Comparison of ENCODE assay signal across 8 cellular contexts in genomic region chr21:37562920-37563640, GRCh38.
DNase-seq lines count a peak whose midpoint lies in the region; ATAC-seq and TF ChIP-seq lines count a peak whose summit lies in the region.

No MANE protein-coding gene starts in this region.

- H3K27ac ChIP-seq in CD4-positive, alpha-beta memory T cell (ENCODE audit: low read depth, low read length): peak overlapping the region; percentile 91
- H3K27ac ChIP-seq in HL-60 (replicated peaks) (peak overlapping the region; percentile 73), tibial artery (peak overlapping the region; percentile 84 to 86)

- peak in 1 of 5 donors; percentile 4 for DNase-seq in CD4-positive, alpha-beta memory T cell
- peak in 1 of 2 experiments; percentile 7 for DNase-seq in HL-60 (ENCODE audit: low read depth in 1 of 2, low spot score in 1 of 2)
- DNase-seq in adipocyte (ENCODE audit: low read depth): no peak
- DNase-seq in immature natural killer cell: no peak
- DNase-seq in tibial artery: peak in 1 of 2 donors; percentile 37
- DNase-seq in posterior vena cava (ENCODE audit: low spot score): no peak
- DNase-seq in NCI-H187 treated with DMSO at 0.1 percent for 48 hours (lab: John Stamatoyannopoulos, UW): no peak

- H3K4me3 ChIP-seq in CD4-positive, alpha-beta memory T cell (ENCODE audit: low read length in 2 of 2): peak overlapping the region; percentile 94 to 98
- H3K4me3 ChIP-seq in HL-60 (replicated peaks; ENCODE audit: insufficient read depth, low read length) (peak overlapping the region; percentile 66), adipocyte (ENCODE audit: low read length) (peak overlapping the region; percentile 89), tibial artery (peak overlapping the region; percentile 63 to 70)

- H3K36me3 ChIP-seq in CD4-positive, alpha-beta memory T cell (ENCODE audit: insufficient read depth, low read length): no peaks in the 10 kb centered on the region
- H3K36me3 ChIP-seq in adipocyte (ENCODE audit: control insufficient read depth, insufficient read depth, low read length, severe bottlenecking) (no peaks in the 10 kb centered on the region), tibial artery (no peaks in the 10 kb centered on the region)

- H3K27me3 Mint-ChIP-seq in CD4-positive, alpha-beta memory T cell: peaks cover 0 to 1% of the 10 kb centered on the region in 2 donors
- H3K27me3 Mint-ChIP-seq in immature natural killer cell (ENCODE audit: low read depth in 3 of 3): peaks cover 8 to 19% (median 11%) of the 10 kb centered on the region in 3 donors

- POLR2A ChIA-PET in CD4-positive, alpha-beta memory T cell (lab: Charles Lee; ENCODE audit: partially characterized antibody): interaction anchor here (0.7 to 2.8 kb wide), 23 partner anchors 8 to 1621 kb away, joined by 3 to 45 read pairs (median 4); partner anchors contain the start of genes CBR1, DYRK1A, HLCS and PIGP

- H3K9me3 Mint-ChIP-seq in CD4-positive, alpha-beta memory T cell: peaks cover 0 to 1% (median 0%) of the 10 kb centered on the region in 8 donors
- no peaks in the 10 kb centered on the region for H3K9me3 Mint-ChIP-seq in immature natural killer cell

- no peaks in the 10 kb centered on the region for H3K27me3 ChIP-seq in CD4-positive, alpha-beta memory T cell (ENCODE audit: insufficient read depth, low read length)
- H3K27me3 ChIP-seq in HL-60 (ENCODE audit: insufficient read depth, poor library complexity, severe bottlenecking) (peaks cover 2% of the 10 kb centered on the region), adipocyte (replicated peaks; ENCODE audit: control insufficient read depth, insufficient read depth, low read length) (no peaks in the 10 kb centered on the region), tibial artery (no peaks in the 10 kb centered on the region)

- intact Hi-C loops in CD4-positive, alpha-beta memory T cell (cut with micrococcal nuclease): loop anchor here (1.0 to 10.0 kb wide), 5 partner anchors 68 to 1619 kb away; partner anchors contain the start of genes PIGP, PSMG1 and TTC3
- intact Hi-C loops in tibial artery (cut with DNase I; ENCODE audit: low total_unique reads): loop anchor here (5.0 to 10.0 kb wide), 2 partner anchors 196 to 1612 kb away; partner anchors contain the start of gene DYRK1A
- intact Hi-C loops in posterior vena cava (cut with DNase I): loop anchor here in 1 of 2 donors (10.0 kb wide), 1 partner anchor 198 kb away; the partner anchor contains the start of gene DYRK1A

- H3K36me3 Mint-ChIP-seq in CD4-positive, alpha-beta memory T cell: peaks cover 0 to 7% of the 10 kb centered on the region in 2 donors
- H3K36me3 Mint-ChIP-seq in immature natural killer cell: no peaks in the 10 kb centered on the region

- CTCF ChIA-PET in CD4-positive, alpha-beta memory T cell (lab: Charles Lee; ENCODE audit: partially characterized antibody): interaction anchor here (0.7 to 2.2 kb wide), 22 partner anchors 16 to 789 kb away, joined by 3 to 12 read pairs (median 4); partner anchors contain the start of gene VPS26C

- no peaks in the 10 kb centered on the region for H3K9me3 ChIP-seq in CD4-positive, alpha-beta memory T cell (ENCODE audit: control insufficient read depth in 1 of 2, low read length in 2 of 2)
- H3K9me3 ChIP-seq in adipocyte (ENCODE audit: control insufficient read depth, low read length) (no peaks in the 10 kb centered on the region), tibial artery (no peaks in the 10 kb centered on the region)

- H3K4me1 ChIP-seq in CD4-positive, alpha-beta memory T cell (ENCODE audit: insufficient read depth, low read length): peaks cover 17% of the 10 kb centered on the region
- H3K4me1 ChIP-seq in adipocyte (ENCODE audit: control insufficient read depth, insufficient read depth, low read length): peaks cover 19% of the 10 kb centered on the region
- peaks cover 0 to 21% (median 16%) of the 10 kb centered on the region in 4 donors for H3K4me1 ChIP-seq in tibial artery

- no peak for TF ChIP-seq CTCF in HL-60 (IDR thresholded peaks at IDR 0.05; ENCODE audit: insufficient read depth, low read length)
- no peak for TF ChIP-seq CTCF in tibial artery (IDR thresholded peaks at IDR 0.05)

- H3K4me3 Mint-ChIP-seq in CD4-positive, alpha-beta memory T cell: peak overlapping the region; percentile 84 to 100 (median 97)
- H3K4me3 Mint-ChIP-seq in immature natural killer cell: peak overlapping the region; percentile 86 to 98 (median 97)

- peak overlapping the region; percentile 87 for H3K9ac ChIP-seq in adipocyte (ENCODE audit: low read length)

- H3K27ac Mint-ChIP-seq in CD4-positive, alpha-beta memory T cell: peak overlapping the region; percentile 92 to 100 (median 100)
- peak overlapping the region; percentile 87 to 100 (median 93) for H3K27ac Mint-ChIP-seq in immature natural killer cell

- peaks cover 5 to 28% (median 14%) of the 10 kb centered on the region in 4 donors for H3K4me1 Mint-ChIP-seq in CD4-positive, alpha-beta memory T cell
- peaks cover 22 to 24% of the 10 kb centered on the region in 2 donors for H3K4me1 Mint-ChIP-seq in immature natural killer cell

- peak; percentile 8 for ATAC-seq in GM19372 (IDR thresholded peaks at IDR 0.05; ENCODE audit: low read depth, unreplicated experiment)
